Comparison of ENCODE assay signal across 14 cellular contexts in genomic region chr7:21028186-21028989, GRCh38.
DNase-seq lines count a peak whose midpoint lies in the region; ATAC-seq and TF ChIP-seq lines count a peak whose summit lies in the region.
"Had no signal": no experiment of that assay in that cellular context is flagged by ENCODE, and none has a peak within 500 bp of the region (broad histone marks: within the 10 kb centered on the region; RNA-seq: fewer than 3 reads in every experiment).

No MANE protein-coding gene starts in this region.

- H3K9me3 Mint-ChIP-seq in activated naive CD4-positive, alpha-beta T cell treated with anti-CD3 and anti-CD28 coated beads, Interleukin-2, amount 10 ng/mL, durations not matched to agents 7 days and 5 days, result no peaks in the 10 kb centered on the region
- H3K9me3 Mint-ChIP-seq: CD4-positive, CD25-positive, alpha-beta regulatory T cell had no signal

- H3K79me2 ChIP-seq in OCI-LY3 (ENCODE audit: low read length), result no peaks in the 10 kb centered on the region

- H3K9ac ChIP-seq in OCI-LY3 (ENCODE audit: low read length), result peak overlapping the region; percentile 62

- intact Hi-C loops in left colon (cut with DNase I, micrococcal nuclease), result no loop called here

- peak overlapping the region; percentile 41 for H3K27ac ChIP-seq in OCI-LY3 (ENCODE audit: low read length)
- H3K27ac ChIP-seq: gastroesophageal sphincter, testis had no signal

- peak; percentile 59 for DNase-seq in DMS53 (lab: John Stamatoyannopoulos, UW)
- DNase-seq in NCI-H1417 treated with DMSO at 0.1 percent for 48 hours (lab: John Stamatoyannopoulos, UW), result peak; percentile 90
- DNase-seq in left colon, result peak; percentile 28 to 36
- no peak for DNase-seq in activated naive CD4-positive, alpha-beta T cell treated with anti-CD3 and anti-CD28 coated beads, Interleukin-2, amount 10 ng/mL, durations not matched to agents 7 days and 5 days
- no peak for DNase-seq in occipital lobe (lab: John Stamatoyannopoulos, UW)
- DNase-seq: CD4-positive, CD25-positive, alpha-beta regulatory T cell; IMR-90; naive thymus-derived CD8-positive, alpha-beta T cell; stimulated activated CD4-positive, alpha-beta T cell treated with anti-CD3 and anti-CD28 coated beads, Interleukin-2, amount 100 ng/mL, for 48 hours; testis had no signal

- CTCF ChIA-PET in activated naive CD4-positive, alpha-beta T cell treated with anti-CD3 and anti-CD28 coated beads, Interleukin-2, amount 10 ng/mL, durations not matched to agents 7 days and 5 days (lab: Charles Lee), result interaction anchor here (0.9 kb wide), 1 partner anchor 26 kb away, joined by 3 read pairs; no protein-coding TSS in a partner anchor

- H3K4me3 ChIP-seq in OCI-LY3 (ENCODE audit: low read length), result peak overlapping the region; percentile 76
- H3K4me3 ChIP-seq: gastroesophageal sphincter, testis had no signal

- ATAC-seq in left colon, result peak; percentile 95
- no peak for ATAC-seq in HG03460 (IDR thresholded peaks at IDR 0.05; ENCODE audit: unreplicated experiment)
- ATAC-seq in HG02852 (IDR thresholded peaks at IDR 0.05; ENCODE audit: unreplicated experiment), result no peak
- ATAC-seq: gastroesophageal sphincter; naive thymus-derived CD8-positive, alpha-beta T cell had no signal

- H3K4me1 ChIP-seq in OCI-LY3 (ENCODE audit: low read length), result peaks cover 33% of the 10 kb centered on the region
- H3K4me1 ChIP-seq: gastroesophageal sphincter, testis had no signal

- H3K27me3 ChIP-seq in OCI-LY3 (ENCODE audit: low read depth, low read length), result no peaks in the 10 kb centered on the region
- H3K27me3 ChIP-seq: testis had no signal

- H3K9me3 ChIP-seq in OCI-LY3 (ENCODE audit: insufficient read depth, low read length), result no peaks in the 10 kb centered on the region
- H3K9me3 ChIP-seq: gastroesophageal sphincter, testis had no signal

- H3K36me3 ChIP-seq in OCI-LY3 (replicated peaks; ENCODE audit: low read depth, low read length), result peaks cover 2% of the 10 kb centered on the region
- H3K36me3 ChIP-seq: gastroesophageal sphincter had no signal

- H3K4me3 Mint-ChIP-seq in activated naive CD4-positive, alpha-beta T cell treated with anti-CD3 and anti-CD28 coated beads, Interleukin-2, amount 10 ng/mL, durations not matched to agents 7 days and 5 days, result no peak overlapping the region
- H3K4me3 Mint-ChIP-seq: CD4-positive, CD25-positive, alpha-beta regulatory T cell; naive thymus-derived CD8-positive, alpha-beta T cell had no signal

- peak overlapping the region; percentile 71 for H2AFZ ChIP-seq in OCI-LY3 (ENCODE audit: low read depth, low read length)

- no peaks in the 10 kb centered on the region for H3K4me1 Mint-ChIP-seq in activated naive CD4-positive, alpha-beta T cell treated with anti-CD3 and anti-CD28 coated beads, Interleukin-2, amount 10 ng/mL, durations not matched to agents 7 days and 5 days
- H3K4me1 Mint-ChIP-seq: CD4-positive, CD25-positive, alpha-beta regulatory T cell; naive thymus-derived CD8-positive, alpha-beta T cell had no signal

- H4K20me1 ChIP-seq in OCI-LY3 (ENCODE audit: insufficient read depth, low read length), result no peaks in the 10 kb centered on the region

- no peak overlapping the region for H3K27ac Mint-ChIP-seq in activated naive CD4-positive, alpha-beta T cell treated with anti-CD3 and anti-CD28 coated beads, Interleukin-2, amount 10 ng/mL, durations not matched to agents 7 days and 5 days
- H3K27ac Mint-ChIP-seq: CD4-positive, CD25-positive, alpha-beta regulatory T cell; naive thymus-derived CD8-positive, alpha-beta T cell had no signal

- no peak for TF ChIP-seq CTCF in OCI-LY3 (IDR thresholded peaks at IDR 0.05; ENCODE audit: low read depth, low read length)

- H3K36me3 Mint-ChIP-seq in activated naive CD4-positive, alpha-beta T cell treated with anti-CD3 and anti-CD28 coated beads, Interleukin-2, amount 10 ng/mL, durations not matched to agents 7 days and 5 days, result no peaks in the 10 kb centered on the region
- H3K36me3 Mint-ChIP-seq: CD4-positive, CD25-positive, alpha-beta regulatory T cell; naive thymus-derived CD8-positive, alpha-beta T cell had no signal

- H3K4me2 ChIP-seq in OCI-LY3 (ENCODE audit: low read length), result peak overlapping the region; percentile 96

- H3K27me3 Mint-ChIP-seq in activated naive CD4-positive, alpha-beta T cell treated with anti-CD3 and anti-CD28 coated beads, Interleukin-2, amount 10 ng/mL, durations not matched to agents 7 days and 5 days, result no peaks in the 10 kb centered on the region
- H3K27me3 Mint-ChIP-seq: CD4-positive, CD25-positive, alpha-beta regulatory T cell had no signal

Comparison
In these comparisons a context has a peak if more than half of its experiments do, and no peak if none do; other contexts are left out.
1. DNase-seq: peak in DMS53 (single experiment), NCI-H1417 treated with DMSO at 0.1 percent for 48 hours (single experiment) and left colon (2 of 2); none in activated naive CD4-positive, alpha-beta T cell treated with anti-CD3 and anti-CD28 coated beads, Interleukin-2, amount 10 ng/mL, durations not matched to agents 7 days and 5 days (single experiment) and occipital lobe (single experiment).